In genomic region chr16:14063618-14064581, GRCh38 we compare ENCODE assay signal across 21 cellular contexts.
"Had no signal": no experiment of that assay in that cellular context is flagged by ENCODE, and none has a peak within 500 bp of the region (broad histone marks: within the 10 kb centered on the region; RNA-seq: fewer than 3 reads in every experiment).

No MANE protein-coding gene starts in this region.

- DNase-seq: activated CD4-positive, alpha-beta memory T cell treated with anti-CD3 and anti-CD28 coated beads, Interleukin-2, amount 10 ng/mL, durations not matched to agents 7 days and 5 days; activated CD4-positive, alpha-beta T cell treated with anti-CD3 and anti-CD28 coated beads for 36 hours; activated CD4-positive, alpha-beta T cell treated with anti-CD3 and anti-CD28 coated beads, Interleukin-2, amount 50 U/mL, for 1 hour; activated CD4-positive, CD25-positive, alpha-beta regulatory T cell; activated gamma-delta T cell treated with Interleukin-2 at 50 U/mL for 16 hours; activated naive CD4-positive, alpha-beta T cell treated with anti-CD3 and anti-CD28 coated beads, Interleukin-2, amount 10 ng/mL, durations not matched to agents 7 days and 5 days; activated naive CD8-positive, alpha-beta T cell treated with anti-CD3 and anti-CD28 coated beads for 36 hours; activated T-cell treated with anti-CD3 and anti-CD28 coated beads, Interleukin-2, amount 50 U/mL, for 72 hours; cerebellar nuclear complex; MM.1S; NCI-H1105; NCI-H1436; NCI-H1694 treated with DMSO at 0.1 percent for 48 hours; NCI-H2029 treated with DMSO at 0.1 percent for 48 hours; NCI-H524; SIG-M5; T-helper 1 cell had no signal

- H3K27ac ChIP-seq: KMS-11, SK-N-MC, VCaP had no signal

- H3K4me3 ChIP-seq: SK-N-MC had no signal

- ATAC-seq: activated CD4-positive, alpha-beta T cell treated with anti-CD3 and anti-CD28 coated beads for 36 hours; activated T-cell treated with anti-CD3 and anti-CD28 coated beads, Interleukin-2, amount 50 U/mL, for 72 hours had no signal

- FAIRE-seq: RCC 7860 had no signal

- H3K4me2 ChIP-seq: KMS-11 had no signal
